15 cellular contexts compared by ENCODE assay signal in genomic region chr1:44485933-44486475, GRCh38.
A peak's percentile ranks its signal among the peaks of the same experiment; 100 is the strongest.
DNase-seq lines count a peak whose midpoint lies in the region.
"Had no signal": no experiment of that assay in that cellular context is flagged by ENCODE, and none has a peak within 500 bp of the region (broad histone marks: within the 10 kb centered on the region; RNA-seq: fewer than 3 reads in every experiment).

No MANE protein-coding gene starts in this region.

- no peak for DNase-seq in adipocyte (ENCODE audit: low read depth)
- DNase-seq in substantia nigra (lab: John Stamatoyannopoulos, UW) = no peak
- no peak for DNase-seq in NK-92 (lab: John Stamatoyannopoulos, UW; ENCODE audit: unreplicated experiment)
- no peak for DNase-seq in COLO829 (ENCODE audit: low spot score)
- DNase-seq in C1 segment of cervical spinal cord (lab: John Stamatoyannopoulos, UW) = no peak
- DNase-seq: activated CD4-positive, alpha-beta T cell treated with anti-CD3 and anti-CD28 coated beads, Interleukin-2, amount 10 ng/mL, durations not matched to agents 24 days and 14 days; activated T-cell treated with anti-CD3 and anti-CD28 coated beads, Interleukin-2, amount 50 U/mL, for 24 hours; CD4-positive, alpha-beta memory T cell; NCI-H1092 treated with DMSO at 0.1 percent for 48 hours; NCI-H510A had no signal

- H3K27ac ChIP-seq in HUES64 (ENCODE audit: low read depth, low read length) (no peak overlapping the region), layer of hippocampus (ENCODE audit: low read depth, low read length) (peak overlapping the region; percentile 2), substantia nigra (ENCODE audit: low read depth, low read length, poor library complexity, severe bottlenecking) (peak overlapping the region; percentile 74)
- H3K27ac ChIP-seq: ovary had no signal

- no peaks in the 10 kb centered on the region for H3K9me3 ChIP-seq in HUES64 (ENCODE audit: insufficient read depth, low read depth, low read length)
- H3K9me3 ChIP-seq in adipocyte (ENCODE audit: control insufficient read depth, low read length) = peaks cover 7% of the 10 kb centered on the region
- H3K9me3 ChIP-seq: ovary, tibial nerve had no signal

- H3K27me3 ChIP-seq in HUES64 (ENCODE audit: insufficient read depth, low read length) (no peaks in the 10 kb centered on the region), adipocyte (replicated peaks; ENCODE audit: control insufficient read depth, insufficient read depth, low read length) (peaks cover 5% of the 10 kb centered on the region), layer of hippocampus (ENCODE audit: control insufficient read depth, insufficient read depth, low read length) (no peaks in the 10 kb centered on the region)
- H3K27me3 ChIP-seq: ovary, tibial nerve had no signal

- H3K4me1 ChIP-seq in HUES64 (ENCODE audit: insufficient read depth, low read length) = peaks cover 31% of the 10 kb centered on the region
- H3K4me1 ChIP-seq in adipocyte (ENCODE audit: control insufficient read depth, insufficient read depth, low read length) = peaks cover 25% of the 10 kb centered on the region

- 63% methylated on average over 5 of the region's 5 CpGs for WGBS in HUES64

- H3K4me3 ChIP-seq in HUES64 (ENCODE audit: low read length) (no peak overlapping the region), adipocyte (ENCODE audit: low read length) (peak overlapping the region; percentile 13)
- H3K4me3 ChIP-seq: GM12878, ovary, tibial nerve had no signal

- H3K36me3 ChIP-seq in HUES64 (ENCODE audit: insufficient read depth, low read length) = no peaks in the 10 kb centered on the region
- H3K36me3 ChIP-seq in adipocyte (ENCODE audit: control insufficient read depth, insufficient read depth, low read length, severe bottlenecking) = no peaks in the 10 kb centered on the region
- H3K36me3 ChIP-seq: ovary, tibial nerve had no signal

- H3K9ac ChIP-seq in HUES64 (ENCODE audit: low read depth, low read length) (0 out of 2 replicates have a peak overlapping the region, but pooled peaks have one; percentile 30), adipocyte (ENCODE audit: low read length) (peak overlapping the region; percentile 31)
